1 cellular context compared by ENCODE assay signal in the genomic region with DNA sequence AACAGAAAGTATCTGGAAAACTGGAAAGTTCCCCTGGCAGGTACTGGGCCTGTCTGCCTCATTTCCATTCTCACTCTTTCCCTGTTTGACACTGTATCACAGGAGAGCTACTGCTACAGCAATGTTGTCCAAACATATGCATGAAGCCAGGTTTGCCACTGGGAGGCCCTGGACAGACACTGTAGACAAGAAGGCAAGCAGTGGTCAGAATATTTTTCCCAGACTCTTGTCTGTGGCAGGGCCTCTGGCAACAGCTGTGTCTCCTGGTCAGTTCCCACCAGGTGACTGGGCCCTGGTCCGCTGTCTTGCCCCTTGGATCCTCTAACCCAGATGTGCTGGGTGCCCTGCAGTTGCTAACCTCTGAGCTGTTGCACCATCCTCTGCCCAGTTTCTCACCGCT.
TF ChIP-seq lines count a peak whose summit lies in the region.

No MANE protein-coding gene starts in this region.

TF ChIP-seq in K562, 482 proteins besides CTCF, POLR2A, EP300 and RAD21 (continued from another document):
- TF ChIP-seq, protein P1, sequence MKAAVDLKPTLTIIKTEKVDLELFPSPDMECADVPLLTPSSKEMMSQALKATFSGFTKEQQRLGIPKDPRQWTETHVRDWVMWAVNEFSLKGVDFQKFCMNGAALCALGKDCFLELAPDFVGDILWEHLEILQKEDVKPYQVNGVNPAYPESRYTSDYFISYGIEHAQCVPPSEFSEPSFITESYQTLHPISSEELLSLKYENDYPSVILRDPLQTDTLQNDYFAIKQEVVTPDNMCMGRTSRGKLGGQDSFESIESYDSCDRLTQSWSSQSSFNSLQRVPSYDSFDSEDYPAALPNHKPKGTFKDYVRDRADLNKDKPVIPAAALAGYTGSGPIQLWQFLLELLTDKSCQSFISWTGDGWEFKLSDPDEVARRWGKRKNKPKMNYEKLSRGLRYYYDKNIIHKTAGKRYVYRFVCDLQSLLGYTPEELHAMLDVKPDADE (conservative IDR thresholded peaks at IDR 0.05; ENCODE audit: control insufficient read depth, low read depth, low read length): no peak
- TF ChIP-seq SPI1 (IDR thresholded peaks at IDR 0.05; ENCODE audit: borderline replicate concordance, low read depth, low read length) (no peak), ZKSCAN3 (CRISPR knock-in tag; IDR thresholded peaks at IDR 0.05) (no peak)
- TF ChIP-seq, protein P2, sequence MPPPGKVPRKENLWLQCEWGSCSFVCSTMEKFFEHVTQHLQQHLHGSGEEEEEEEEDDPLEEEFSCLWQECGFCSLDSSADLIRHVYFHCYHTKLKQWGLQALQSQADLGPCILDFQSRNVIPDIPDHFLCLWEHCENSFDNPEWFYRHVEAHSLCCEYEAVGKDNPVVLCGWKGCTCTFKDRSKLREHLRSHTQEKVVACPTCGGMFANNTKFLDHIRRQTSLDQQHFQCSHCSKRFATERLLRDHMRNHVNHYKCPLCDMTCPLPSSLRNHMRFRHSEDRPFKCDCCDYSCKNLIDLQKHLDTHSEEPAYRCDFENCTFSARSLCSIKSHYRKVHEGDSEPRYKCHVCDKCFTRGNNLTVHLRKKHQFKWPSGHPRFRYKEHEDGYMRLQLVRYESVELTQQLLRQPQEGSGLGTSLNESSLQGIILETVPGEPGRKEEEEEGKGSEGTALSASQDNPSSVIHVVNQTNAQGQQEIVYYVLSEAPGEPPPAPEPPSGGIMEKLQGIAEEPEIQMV (tag; conservative IDR thresholded peaks at IDR 0.05; ENCODE audit: low read depth): no peak
